8 cellular contexts compared by ENCODE assay signal in genomic region chr5:1011226-1011631, GRCh38. TPM values are rescaled to one million over a fixed set of nuclear protein-coding genes. Genes with fewer than 3 reads are reported as not detected.
DNase-seq lines count a peak whose midpoint lies in the region; TF ChIP-seq lines count a peak whose summit lies in the region.

No MANE protein-coding gene starts in this region.

- POLR2A ChIA-PET in activated CD4-positive, alpha-beta memory T cell treated with anti-CD3 and anti-CD28 coated beads for 36 hours (lab: Charles Lee): no interaction called here

- H3K4me1 Mint-ChIP-seq in activated CD4-positive, alpha-beta memory T cell treated with anti-CD3 and anti-CD28 coated beads for 36 hours (ENCODE audit: low read depth): peaks cover 5% of the 10 kb centered on the region

- no peak overlapping the region for H3K27ac Mint-ChIP-seq in activated CD4-positive, alpha-beta memory T cell treated with anti-CD3 and anti-CD28 coated beads for 36 hours

- no peaks in the 10 kb centered on the region for H3K9me3 Mint-ChIP-seq in activated CD4-positive, alpha-beta memory T cell treated with anti-CD3 and anti-CD28 coated beads for 36 hours

- H3K4me3 ChIP-seq in GM12864 (ENCODE audit: low read depth, low read length): no peak overlapping the region
- H3K4me3 ChIP-seq in NB4 (ENCODE audit: low read depth, low read length): no peak overlapping the region

- H3K4me3 Mint-ChIP-seq in activated CD4-positive, alpha-beta memory T cell treated with anti-CD3 and anti-CD28 coated beads for 36 hours: no peak overlapping the region

- TF ChIP-seq POLR2A in NB4 (IDR thresholded peaks at IDR 0.05; ENCODE audit: extremely low read depth, insufficient read length): no peak

- TF ChIP-seq CTCF in GM12864 (IDR thresholded peaks at IDR 0.05; ENCODE audit: low read depth, low read length, missing control alignments) (peak; percentile 49), NB4 (IDR thresholded peaks at IDR 0.05; ENCODE audit: low read depth, low read length) (peak; percentile 38)

- no peaks in the 10 kb centered on the region for H3K36me3 Mint-ChIP-seq in activated CD4-positive, alpha-beta memory T cell treated with anti-CD3 and anti-CD28 coated beads for 36 hours

- intact Hi-C loops in activated CD4-positive, alpha-beta memory T cell treated with anti-CD3 and anti-CD28 coated beads for 36 hours (cut with micrococcal nuclease): loop anchor here (2.0 kb wide), 1 partner anchor 86 kb away; no protein-coding TSS in a partner anchor
- intact Hi-C loops in cardiac septum (cut with DNase I): loop anchor here (10.0 kb wide), 1 partner anchor 86 kb away; no protein-coding TSS in a partner anchor

- H3K27me3 Mint-ChIP-seq in activated CD4-positive, alpha-beta memory T cell treated with anti-CD3 and anti-CD28 coated beads for 36 hours: peaks cover 43% of the 10 kb centered on the region

- no peak for DNase-seq in GM12864 (ENCODE audit: low read depth)
- DNase-seq in NB4 (ENCODE audit: low read depth): peak; percentile 54
- peak; percentile 65 for DNase-seq in activated CD4-positive, alpha-beta memory T cell treated with anti-CD3 and anti-CD28 coated beads for 36 hours
- peak; percentile 66 for DNase-seq in cardiac septum (ENCODE audit: low spot score)
- DNase-seq in stimulated activated CD4-positive, alpha-beta T cell treated with anti-CD3 and anti-CD28 coated beads, Interleukin-4, amount 100 ng/mL, for 48 hours (ENCODE audit: low read depth in 2 of 2): peak; percentile 43 to 49
- DNase-seq in AML-193 (lab: John Stamatoyannopoulos, UW): no peak
- no peak for DNase-seq in retina
- no peak for DNase-seq in EL

- CTCF ChIA-PET in activated CD4-positive, alpha-beta memory T cell treated with anti-CD3 and anti-CD28 coated beads for 36 hours (lab: Charles Lee): interaction anchor here (0.6 to 1.7 kb wide), 7 partner anchors 15 to 302 kb away, joined by 3 to 6 read pairs (median 3); no protein-coding TSS in a partner anchor

RNA-seq across cellular contexts. Expression of gene NKD2, which starts 2.6 kb away (rescaled TPM):
- total RNA-seq in activated CD4-positive, alpha-beta memory T cell treated with anti-CD3 and anti-CD28 coated beads for 36 hours: 1 to 10 TPM in 1 of 2 experiments, under 1 TPM in 1; 0.41 to 1.1 TPM
- 3.6 TPM for total RNA-seq in cardiac septum

Comparison
In these comparisons a context has a peak if more than half of its experiments do, and no peak if none do; other contexts are left out.
1. DNase-seq: peak in NB4 (single experiment), activated CD4-positive, alpha-beta memory T cell treated with anti-CD3 and anti-CD28 coated beads for 36 hours (single experiment), cardiac septum (single experiment) and stimulated activated CD4-positive, alpha-beta T cell treated with anti-CD3 and anti-CD28 coated beads, Interleukin-4, amount 100 ng/mL, for 48 hours (2 of 2); none in GM12864 (single experiment), AML-193 (0 of 2), retina (single experiment) and EL (single experiment).